15 cellular contexts compared by ENCODE assay signal in genomic region chr20:52965380-52965779, GRCh38.
"Had no signal": no experiment of that assay in that cellular context is flagged by ENCODE, and none has a peak within 500 bp of the region (broad histone marks: within the 10 kb centered on the region; RNA-seq: fewer than 3 reads in every experiment).

No MANE protein-coding gene starts in this region.

- H3K36me3 ChIP-seq: colonic mucosa, prostate gland, spleen, suprapubic skin had no signal

- H3K4me3 ChIP-seq: body of pancreas, colonic mucosa, prostate gland, spleen, suprapubic skin had no signal

- H3K27ac ChIP-seq: body of pancreas, colonic mucosa, prostate gland, spleen, suprapubic skin had no signal

- H3K27me3 ChIP-seq: body of pancreas, colonic mucosa, suprapubic skin had no signal

- DNase-seq: activated CD4-positive, alpha-beta T cell treated with anti-CD3 and anti-CD28 coated beads, Interleukin-2, amount 10 ng/mL, durations not matched to agents 7 days and 5 days; activated CD8-positive, alpha-beta memory T cell treated with anti-CD3 and anti-CD28 coated beads, Interleukin-2, amount 50 U/mL, for 48 hours; activated gamma-delta T cell; activated T-cell treated with anti-CD3 and anti-CD28 coated beads, Interleukin-2, amount 50 U/mL, for 72 hours; amygdala; central memory CD4-positive, alpha-beta T cell; colonic mucosa; foreskin fibroblast; glutamatergic neuron; hypothalamus; occipital lobe; spleen had no signal

- H3K9me3 ChIP-seq: body of pancreas, colonic mucosa, prostate gland, suprapubic skin had no signal

- H3K4me1 ChIP-seq: body of pancreas, colonic mucosa, prostate gland, spleen had no signal
